Comparison of ENCODE assay signal across 1 cellular context in the genomic region with DNA sequence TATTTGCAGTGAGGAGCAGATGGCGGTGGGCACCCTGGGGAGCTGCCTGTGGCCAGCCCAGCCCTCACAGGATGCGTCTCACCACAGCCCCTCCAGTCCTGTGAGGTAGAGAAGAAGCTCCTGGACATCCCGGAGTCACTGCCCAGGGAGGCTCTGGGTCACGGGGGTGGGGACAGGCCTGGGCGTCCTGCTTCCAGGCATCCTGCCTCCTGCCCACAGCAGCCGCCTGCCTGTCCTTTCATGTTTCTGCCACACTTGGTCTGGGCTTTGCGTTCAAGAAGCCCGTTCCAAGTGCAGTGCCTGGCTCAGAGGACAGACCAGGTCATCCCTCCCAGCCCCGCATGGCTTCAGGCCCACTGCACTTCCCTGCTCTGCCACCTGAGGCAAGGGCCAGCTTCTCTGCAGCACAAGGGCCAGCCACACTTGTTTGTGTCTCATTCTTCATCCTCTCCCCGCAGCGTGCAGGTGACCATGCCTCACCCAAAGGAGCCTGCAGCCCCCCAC.
TF ChIP-seq lines count a peak whose summit lies in the region.

No MANE protein-coding gene starts in this region.

TF ChIP-seq in GM12878, 131 proteins besides CTCF, POLR2A, EP300 and RAD21 (continued from another document):
- TF ChIP-seq ATF2 (IDR thresholded peaks at IDR 0.05; ENCODE audit: low read length) (no peak), PML (IDR thresholded peaks at IDR 0.05; ENCODE audit: low read length) (no peak), NKRF (conservative IDR thresholded peaks at IDR 0.05) (no peak), TCF3 (IDR thresholded peaks at IDR 0.05; ENCODE audit: borderline replicate concordance, insufficient read depth, low read depth, low read length) (no peak), TARDBP (IDR thresholded peaks at IDR 0.05; ENCODE audit: borderline replicate concordance) (no peak), CBX5 (IDR thresholded peaks at IDR 0.05; ENCODE audit: low read depth) (no peak), ASH2L (IDR thresholded peaks at IDR 0.05; ENCODE audit: borderline replicate concordance, low read depth) (no peak)
